In the genomic region with DNA sequence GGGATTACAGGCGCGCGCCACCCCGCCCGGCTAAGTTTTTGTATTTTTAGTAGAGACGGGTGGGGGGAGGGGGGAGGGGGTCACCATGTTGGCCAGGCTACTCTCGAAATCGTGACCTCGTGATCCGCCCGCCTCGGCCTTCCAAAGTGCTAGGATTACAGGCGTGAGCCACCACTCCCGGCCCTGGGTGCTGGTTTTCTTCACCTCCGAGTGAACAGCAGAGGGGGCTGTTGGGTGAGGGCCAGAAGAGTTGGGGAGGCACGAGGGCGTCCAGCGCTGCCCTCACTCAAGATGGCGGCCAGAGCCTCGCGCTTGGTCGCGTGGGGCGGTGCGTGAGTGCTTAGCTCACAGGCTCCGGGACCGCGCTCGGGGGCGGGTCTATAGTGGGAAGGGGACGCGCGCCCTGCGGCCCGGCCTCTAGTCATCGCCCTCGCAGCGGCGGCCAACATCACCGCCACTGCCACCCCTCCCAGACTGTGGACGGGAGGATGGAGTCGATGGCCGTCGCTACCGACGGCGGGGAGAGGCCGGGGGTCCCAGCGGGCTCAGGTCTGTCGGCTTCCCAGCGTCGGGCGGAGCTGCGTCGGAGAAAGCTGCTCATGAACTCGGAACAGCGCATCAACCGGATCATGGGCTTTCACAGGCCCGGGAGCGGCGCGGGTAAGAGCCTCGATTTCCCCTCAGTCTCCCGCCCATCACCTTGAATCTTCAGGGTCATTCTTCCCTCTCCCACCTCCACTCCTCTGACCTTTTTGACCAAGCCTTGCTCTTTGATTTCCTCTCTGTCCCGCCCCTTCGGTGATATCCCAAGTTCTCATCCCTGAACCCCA, we compare ENCODE assay signal across 1 cellular context.
TF ChIP-seq lines count a peak whose summit lies in the region.

Gene CAMLG (plus strand): TSS at position 416 of the 830 bp plus-strand sequence. CDS start 73 bp downstream, at position 489.

TF ChIP-seq in WTC11, 78 proteins besides CTCF, POLR2A, EP300 and RAD21 (continued from another document and continues in another):
- TF ChIP-seq MYBL2 (CRISPR knock-in tag; IDR thresholded peaks at IDR 0.05): 0 out of 2 replicates have a peak, but pooled peaks have one; percentile 26
- TF ChIP-seq NR1H2 (CRISPR knock-in tag; IDR thresholded peaks at IDR 0.05): no peak
- no peak for TF ChIP-seq ZNF423 (CRISPR knock-in tag; IDR thresholded peaks at IDR 0.05)
- no peak for TF ChIP-seq EMX1 (CRISPR knock-in tag; IDR thresholded peaks at IDR 0.05)
- no peak for TF ChIP-seq CREB1 (CRISPR knock-in tag; IDR thresholded peaks at IDR 0.05)
- TF ChIP-seq ZNF416 (CRISPR knock-in tag; IDR thresholded peaks at IDR 0.05): no peak
- no peak for TF ChIP-seq SMAD4 (CRISPR knock-in tag; IDR thresholded peaks at IDR 0.05)
- no peak for TF ChIP-seq NR3C1 (CRISPR knock-in tag; conservative IDR thresholded peaks at IDR 0.05; ENCODE audit: low read depth)
- no peak for TF ChIP-seq ZNF671 (CRISPR knock-in tag; IDR thresholded peaks at IDR 0.05)
- no peak for TF ChIP-seq FOXJ3 (CRISPR knock-in tag; IDR thresholded peaks at IDR 0.05; ENCODE audit: borderline replicate concordance)
- peak; percentile 31; the same call in 1 of the 2 replicates for TF ChIP-seq TEAD1 (CRISPR knock-in tag; IDR thresholded peaks at IDR 0.05)
- TF ChIP-seq NFATC4 (CRISPR knock-in tag; IDR thresholded peaks at IDR 0.05): no peak
- peak; percentile 36; the same call in 1 of the 2 replicates for TF ChIP-seq SMAD3 (CRISPR knock-in tag; IDR thresholded peaks at IDR 0.05; ENCODE audit: borderline replicate concordance)
- TF ChIP-seq SOX15 (CRISPR knock-in tag; IDR thresholded peaks at IDR 0.05): no peak
- TF ChIP-seq ESRRA (CRISPR knock-in tag; IDR thresholded peaks at IDR 0.05; ENCODE audit: borderline replicate concordance): 0 out of 2 replicates have a peak, but pooled peaks have one; percentile 50
- TF ChIP-seq AR (CRISPR knock-in tag; IDR thresholded peaks at IDR 0.05): no peak
- TF ChIP-seq, protein P1, sequence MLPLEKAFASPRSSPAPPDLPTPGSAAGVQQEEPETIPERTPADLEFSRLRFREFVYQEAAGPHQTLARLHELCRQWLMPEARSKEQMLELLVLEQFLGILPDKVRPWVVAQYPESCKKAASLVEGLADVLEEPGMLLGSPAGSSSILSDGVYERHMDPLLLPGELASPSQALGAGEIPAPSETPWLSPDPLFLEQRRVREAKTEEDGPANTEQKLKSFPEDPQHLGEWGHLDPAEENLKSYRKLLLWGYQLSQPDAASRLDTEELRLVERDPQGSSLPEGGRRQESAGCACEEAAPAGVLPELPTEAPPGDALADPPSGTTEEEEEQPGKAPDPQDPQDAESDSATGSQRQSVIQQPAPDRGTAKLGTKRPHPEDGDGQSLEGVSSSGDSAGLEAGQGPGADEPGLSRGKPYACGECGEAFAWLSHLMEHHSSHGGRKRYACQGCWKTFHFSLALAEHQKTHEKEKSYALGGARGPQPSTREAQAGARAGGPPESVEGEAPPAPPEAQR (CRISPR knock-in tag; IDR thresholded peaks at IDR 0.05): no peak
- peak; percentile 58; the same call in 1 of the 2 replicates for TF ChIP-seq IRF2 (CRISPR knock-in tag; IDR thresholded peaks at IDR 0.05; ENCODE audit: borderline replicate concordance, low read depth)
- peak; percentile 70; the same call in 1 of the 2 replicates for TF ChIP-seq TP53 (CRISPR knock-in tag; IDR thresholded peaks at IDR 0.05)
- TF ChIP-seq NFE2L1 (CRISPR knock-in tag; IDR thresholded peaks at IDR 0.05): 0 out of 2 replicates have a peak, but pooled peaks have one; percentile 64
- TF ChIP-seq ZNF263 (CRISPR knock-in tag; IDR thresholded peaks at IDR 0.05; ENCODE audit: low read depth): no peak
- no peak for TF ChIP-seq ZNF138 (CRISPR knock-in tag; conservative IDR thresholded peaks at IDR 0.05)
- TF ChIP-seq TEAD4 (CRISPR knock-in tag; IDR thresholded peaks at IDR 0.05): no peak
- TF ChIP-seq IRF1 (CRISPR knock-in tag; IDR thresholded peaks at IDR 0.05): no peak
- peak; percentile 37; the same call in 1 of the 2 replicates for TF ChIP-seq E2F5 (CRISPR knock-in tag; IDR thresholded peaks at IDR 0.05)
- TF ChIP-seq USF2 (CRISPR knock-in tag; IDR thresholded peaks at IDR 0.05): peak; percentile 88
- no peak for TF ChIP-seq CDX4 (CRISPR knock-in tag; IDR thresholded peaks at IDR 0.05; ENCODE audit: borderline replicate concordance)
- no peak for TF ChIP-seq NFYB (CRISPR knock-in tag; conservative IDR thresholded peaks at IDR 0.05; ENCODE audit: low read depth)
- TF ChIP-seq, protein P2, sequence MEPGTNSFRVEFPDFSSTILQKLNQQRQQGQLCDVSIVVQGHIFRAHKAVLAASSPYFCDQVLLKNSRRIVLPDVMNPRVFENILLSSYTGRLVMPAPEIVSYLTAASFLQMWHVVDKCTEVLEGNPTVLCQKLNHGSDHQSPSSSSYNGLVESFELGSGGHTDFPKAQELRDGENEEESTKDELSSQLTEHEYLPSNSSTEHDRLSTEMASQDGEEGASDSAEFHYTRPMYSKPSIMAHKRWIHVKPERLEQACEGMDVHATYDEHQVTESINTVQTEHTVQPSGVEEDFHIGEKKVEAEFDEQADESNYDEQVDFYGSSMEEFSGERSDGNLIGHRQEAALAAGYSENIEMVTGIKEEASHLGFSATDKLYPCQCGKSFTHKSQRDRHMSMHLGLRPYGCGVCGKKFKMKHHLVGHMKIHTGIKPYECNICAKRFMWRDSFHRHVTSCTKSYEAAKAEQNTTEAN (CRISPR knock-in tag; IDR thresholded peaks at IDR 0.05): peak; percentile 69; the same call in 1 of the 2 replicates
- no peak for TF ChIP-seq ATF2 (CRISPR knock-in tag; IDR thresholded peaks at IDR 0.05; ENCODE audit: borderline replicate concordance, low read depth)
- TF ChIP-seq FOXP1 (CRISPR knock-in tag; IDR thresholded peaks at IDR 0.05; ENCODE audit: borderline replicate concordance): peak; percentile 67
- TF ChIP-seq TCF7 (CRISPR knock-in tag; IDR thresholded peaks at IDR 0.05; ENCODE audit: low read depth): no peak
- TF ChIP-seq CREM (CRISPR knock-in tag; IDR thresholded peaks at IDR 0.05): peak; percentile 94
- no peak for TF ChIP-seq GTF2I (CRISPR knock-in tag; conservative IDR thresholded peaks at IDR 0.05)
- TF ChIP-seq OVOL2 (CRISPR knock-in tag; IDR thresholded peaks at IDR 0.05; ENCODE audit: borderline replicate concordance): no peak
- TF ChIP-seq HMGA2 (CRISPR knock-in tag; IDR thresholded peaks at IDR 0.05): no peak
- TF ChIP-seq ZNF396 (CRISPR knock-in tag; IDR thresholded peaks at IDR 0.05; ENCODE audit: borderline replicate concordance): no peak
- TF ChIP-seq MLX (CRISPR knock-in tag; IDR thresholded peaks at IDR 0.05): no peak
- TF ChIP-seq, protein P3, sequence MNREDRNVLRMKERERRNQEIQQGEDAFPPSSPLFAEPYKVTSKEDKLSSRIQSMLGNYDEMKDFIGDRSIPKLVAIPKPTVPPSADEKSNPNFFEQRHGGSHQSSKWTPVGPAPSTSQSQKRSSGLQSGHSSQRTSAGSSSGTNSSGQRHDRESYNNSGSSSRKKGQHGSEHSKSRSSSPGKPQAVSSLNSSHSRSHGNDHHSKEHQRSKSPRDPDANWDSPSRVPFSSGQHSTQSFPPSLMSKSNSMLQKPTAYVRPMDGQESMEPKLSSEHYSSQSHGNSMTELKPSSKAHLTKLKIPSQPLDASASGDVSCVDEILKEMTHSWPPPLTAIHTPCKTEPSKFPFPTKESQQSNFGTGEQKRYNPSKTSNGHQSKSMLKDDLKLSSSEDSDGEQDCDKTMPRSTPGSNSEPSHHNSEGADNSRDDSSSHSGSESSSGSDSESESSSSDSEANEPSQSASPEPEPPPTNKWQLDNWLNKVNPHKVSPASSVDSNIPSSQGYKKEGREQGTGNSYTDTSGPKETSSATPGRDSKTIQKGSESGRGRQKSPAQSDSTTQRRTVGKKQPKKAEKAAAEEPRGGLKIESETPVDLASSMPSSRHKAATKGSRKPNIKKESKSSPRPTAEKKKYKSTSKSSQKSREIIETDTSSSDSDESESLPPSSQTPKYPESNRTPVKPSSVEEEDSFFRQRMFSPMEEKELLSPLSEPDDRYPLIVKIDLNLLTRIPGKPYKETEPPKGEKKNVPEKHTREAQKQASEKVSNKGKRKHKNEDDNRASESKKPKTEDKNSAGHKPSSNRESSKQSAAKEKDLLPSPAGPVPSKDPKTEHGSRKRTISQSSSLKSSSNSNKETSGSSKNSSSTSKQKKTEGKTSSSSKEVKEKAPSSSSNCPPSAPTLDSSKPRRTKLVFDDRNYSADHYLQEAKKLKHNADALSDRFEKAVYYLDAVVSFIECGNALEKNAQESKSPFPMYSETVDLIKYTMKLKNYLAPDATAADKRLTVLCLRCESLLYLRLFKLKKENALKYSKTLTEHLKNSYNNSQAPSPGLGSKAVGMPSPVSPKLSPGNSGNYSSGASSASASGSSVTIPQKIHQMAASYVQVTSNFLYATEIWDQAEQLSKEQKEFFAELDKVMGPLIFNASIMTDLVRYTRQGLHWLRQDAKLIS (CRISPR knock-in tag; IDR thresholded peaks at IDR 0.05; ENCODE audit: borderline replicate concordance): no peak
- TF ChIP-seq ETV6 (CRISPR knock-in tag; IDR thresholded peaks at IDR 0.05): peak; percentile 84
- no peak; the same call in 1 of the 2 replicates for TF ChIP-seq ERG (CRISPR knock-in tag; IDR thresholded peaks at IDR 0.05)
